In the genomic region with DNA sequence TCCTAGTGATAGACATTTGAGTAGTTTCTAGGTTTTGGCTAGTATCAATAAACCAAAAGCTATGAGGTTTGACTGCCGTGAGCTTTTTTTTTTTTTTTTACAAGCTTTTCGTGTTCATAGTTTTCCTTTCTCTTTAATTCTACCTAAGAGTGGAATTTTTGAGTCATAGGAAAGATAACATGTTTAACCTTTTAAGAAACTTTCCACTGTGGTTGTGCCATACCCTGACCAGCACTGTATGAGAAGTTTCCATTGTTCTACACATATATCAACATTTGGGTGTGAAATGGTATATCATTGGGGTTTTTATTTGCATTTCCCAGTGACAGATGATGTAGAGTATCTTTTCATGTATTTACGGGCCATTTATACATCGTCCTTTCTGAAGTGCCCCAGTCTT, we compare ENCODE assay signal across 8 cellular contexts. TPM values are rescaled to one million over a fixed set of nuclear protein-coding genes. Genes with fewer than 3 reads are reported as not detected.
DNase-seq lines count a peak whose midpoint lies in the region; ATAC-seq and TF ChIP-seq lines count a peak whose summit lies in the region.

No MANE protein-coding gene starts in this region.

- ATAC-seq in right cardiac atrium (peak; percentile 40 to 87), HG03108 (IDR thresholded peaks at IDR 0.05; ENCODE audit: unreplicated experiment) (peak; percentile 83), thoracic aorta (ENCODE audit: insufficient number of reproducible peaks, low FRiP score, low read depth) (no peak)

- peak overlapping the region; percentile 81 for H3K4me3 Mint-ChIP-seq in activated naive CD8-positive, alpha-beta T cell

- WGBS in right cardiac atrium = 73% methylated on average over 4 of the region's 4 CpGs

- no peaks in the 10 kb centered on the region for H3K9me2 ChIP-seq in MM.1S (replicated peaks; ENCODE audit: insufficient read depth, low read length)

- no peaks in the 10 kb centered on the region for H3K9me3 Mint-ChIP-seq in activated naive CD8-positive, alpha-beta T cell (ENCODE audit: low read depth)

- H3K79me2 ChIP-seq in MM.1S (ENCODE audit: low read length) = no peaks in the 10 kb centered on the region

- no peaks in the 10 kb centered on the region for H3K27me3 Mint-ChIP-seq in activated naive CD8-positive, alpha-beta T cell

- no peak overlapping the region for H3K27ac ChIP-seq in right cardiac atrium (ENCODE audit: low read length)
- H3K27ac ChIP-seq in thoracic aorta = peak overlapping the region; percentile 9 to 49
- no peak overlapping the region for H3K27ac ChIP-seq in MM.1S (ENCODE audit: low read length)

- H3K36me3 Mint-ChIP-seq in activated naive CD8-positive, alpha-beta T cell = peaks cover 26% of the 10 kb centered on the region

- H3F3A ChIP-seq in MM.1S (ENCODE audit: insufficient read depth, low read length) = no peaks in the 10 kb centered on the region

- DNase-seq in right cardiac atrium = no peak
- DNase-seq in cardiac septum (ENCODE audit: low spot score) = no peak
- DNase-seq in thoracic aorta (ENCODE audit: low spot score) = no peak
- no peak for DNase-seq in NCI-H748 (lab: John Stamatoyannopoulos, UW; ENCODE audit: unreplicated experiment)
- DNase-seq in GDM1 (lab: John Stamatoyannopoulos, UW) = no peak
- no peak for DNase-seq in MM.1S

- intact Hi-C loops in right cardiac atrium (cut with DNase I) = no loop called here
- intact Hi-C loops in cardiac septum (cut with DNase I) = no loop called here

- H3K36me3 ChIP-seq in thoracic aorta (no peaks in the 10 kb centered on the region), MM.1S (replicated peaks; ENCODE audit: insufficient read depth, low read length) (no peaks in the 10 kb centered on the region)

- no peaks in the 10 kb centered on the region for H4K20me1 ChIP-seq in MM.1S (ENCODE audit: insufficient read depth, low read length)

- no peaks in the 10 kb centered on the region for H3K27me3 ChIP-seq in right cardiac atrium (ENCODE audit: control insufficient read depth, insufficient read depth)
- H3K27me3 ChIP-seq in thoracic aorta (replicated peaks; ENCODE audit: insufficient read depth) = no peaks in the 10 kb centered on the region
- no peaks in the 10 kb centered on the region for H3K27me3 ChIP-seq in MM.1S (replicated peaks; ENCODE audit: insufficient read depth, low read length)

- H3K4me1 ChIP-seq in right cardiac atrium (ENCODE audit: control insufficient read depth, insufficient read depth, low read length) (no peaks in the 10 kb centered on the region), thoracic aorta (ENCODE audit: control insufficient read depth in 1 of 2, low read depth in 2 of 2) (peaks cover 20 to 31% of the 10 kb centered on the region in 2 donors), MM.1S (ENCODE audit: low read length) (no peaks in the 10 kb centered on the region)

- H3K27ac Mint-ChIP-seq in activated naive CD8-positive, alpha-beta T cell = peak overlapping the region; percentile 99

- TF ChIP-seq CTCF in thoracic aorta (IDR thresholded peaks at IDR 0.05) (no peak), MM.1S (IDR thresholded peaks at IDR 0.05; ENCODE audit: low read length) (no peak)

- no peak overlapping the region for H2AFZ ChIP-seq in MM.1S (ENCODE audit: low read length)

- H3K4me3 ChIP-seq in right cardiac atrium (ENCODE audit: low read length) (no peak overlapping the region), thoracic aorta (peak overlapping the region; percentile 51), MM.1S (ENCODE audit: low read length) (no peak overlapping the region)

- H3K4me2 ChIP-seq in MM.1S (ENCODE audit: low read depth, low read length) = no peak overlapping the region

- peaks cover 71% of the 10 kb centered on the region for H3K4me1 Mint-ChIP-seq in activated naive CD8-positive, alpha-beta T cell (ENCODE audit: low read depth)

- no peaks in the 10 kb centered on the region for H3K9me3 ChIP-seq in right cardiac atrium (ENCODE audit: control insufficient read depth, low read length)
- no peaks in the 10 kb centered on the region for H3K9me3 ChIP-seq in thoracic aorta
- no peaks in the 10 kb centered on the region for H3K9me3 ChIP-seq in MM.1S (replicated peaks; ENCODE audit: insufficient read depth, low read length)

- H3K9ac ChIP-seq in MM.1S (ENCODE audit: low read length) = no peak overlapping the region

RNA-seq across cellular contexts. Expression of gene UBE2F, which starts 31.7 kb away (rescaled TPM):
- 100 to 1,000 TPM; 100 to 118 (median 107) TPM for total RNA-seq in right cardiac atrium
- 95.9 TPM for polyA plus RNA-seq in right cardiac atrium
- total RNA-seq in cardiac septum = 61.0 TPM
- total RNA-seq in thoracic aorta = 10 to 100 TPM; 51.9 to 69.3 TPM

Comparison
In these comparisons a context has a peak if more than half of its experiments do, and no peak if none do; other contexts are left out.
1. H3K27ac ChIP-seq: peak in thoracic aorta (2 of 2); none in right cardiac atrium (single experiment) and MM.1S (single experiment).